Comparison of ENCODE assay signal across 19 cellular contexts in genomic region chr10:68619595-68619994, GRCh38. TPM values are rescaled to one million over a fixed set of nuclear protein-coding genes. Genes with fewer than 3 reads are reported as not detected.
DNase-seq lines count a peak whose midpoint lies in the region; ATAC-seq and TF ChIP-seq lines count a peak whose summit lies in the region.
"Had no signal": no experiment of that assay in that cellular context is flagged by ENCODE, and none has a peak within 500 bp of the region (broad histone marks: within the 10 kb centered on the region; RNA-seq: fewer than 3 reads in every experiment).

No MANE protein-coding gene starts in this region.

- peak overlapping the region; percentile 46 for H3K27ac Mint-ChIP-seq in Caco-2 (ENCODE audit: unreplicated experiment)
- H3K27ac Mint-ChIP-seq: HFFc6 had no signal

- H2AFZ ChIP-seq in IMR-90 (replicated peaks; ENCODE audit: low read length, poor library complexity) = no peak overlapping the region
- H2AFZ ChIP-seq: GM23248 had no signal

- H3K4me3 Mint-ChIP-seq in Caco-2 (ENCODE audit: unreplicated experiment) = no peak overlapping the region
- H3K4me3 Mint-ChIP-seq: CD4-positive, alpha-beta memory T cell; HFFc6 had no signal

- H3K4me3 ChIP-seq in cardiac muscle cell (no peak overlapping the region), Caco-2 (ENCODE audit: low read depth, low read length) (no peak overlapping the region), IMR-90 (ENCODE audit: insufficient read depth, low read depth, low read length) (no peak overlapping the region), aorta (ENCODE audit: low read length in 2 of 2) (no peak overlapping the region)
- H3K4me3 ChIP-seq: GM23248, HAP-1 had no signal

- H3K56ac ChIP-seq in IMR-90 (ENCODE audit: extremely low read depth, insufficient read depth, low read length) = no peak overlapping the region

- H4K5ac ChIP-seq in IMR-90 (ENCODE audit: low read depth, low read length) = no peak overlapping the region

- intact Hi-C loops in left ventricle myocardium superior (cut with micrococcal nuclease) (no loop called here), Caco-2 (cut with micrococcal nuclease; ENCODE audit: unreplicated experiment) (loop anchor here (2.0 kb wide), 1 partner anchor 101 kb away; the partner anchor contains the start of gene CCAR1), IMR-90 (cut with micrococcal nuclease) (no loop called here), aorta (cut with DNase I) (no loop called here)

- no peak overlapping the region for H3K4me2 ChIP-seq in IMR-90 (ENCODE audit: low read depth, low read length)

- no peak overlapping the region for H4K91ac ChIP-seq in IMR-90 (ENCODE audit: insufficient read depth, low read depth, low read length)

- H4K20me1 ChIP-seq in IMR-90 (ENCODE audit: insufficient read depth, low read length) = 0 out of 2 replicates have a peak, but pooled peaks cover 3% of the 10 kb centered on the region

- H3K36me3 Mint-ChIP-seq in Caco-2 (ENCODE audit: insufficient read depth, unreplicated experiment) = peaks cover 18% of the 10 kb centered on the region
- H3K36me3 Mint-ChIP-seq: CD4-positive, alpha-beta memory T cell had no signal

- dilution Hi-C loops in IMR-90 (cut with HindIII; ENCODE audit: low sequenced_read_pairs, unreplicated experiment) = no loop called here

- CTCF ChIA-PET in Caco-2 (lab: Charles Lee) = interaction anchor here (2.0 kb wide), 1 partner anchor 68 kb away, joined by 8 read pairs; no protein-coding TSS in a partner anchor
- CTCF ChIA-PET in IMR-90 (lab: Yijun Ruan, JAX) = interaction anchor here (0.7 kb wide), 1 partner anchor 211 kb away, joined by 3 read pairs; no protein-coding TSS in a partner anchor

- no peaks in the 10 kb centered on the region for H3K9me3 Mint-ChIP-seq in Caco-2 (ENCODE audit: unreplicated experiment)
- H3K9me3 Mint-ChIP-seq: CD4-positive, alpha-beta memory T cell; HFFc6 had no signal

- H2BK5ac ChIP-seq in IMR-90 (ENCODE audit: low read depth, low read length, poor library complexity, severe bottlenecking) = no peak overlapping the region

- H3K9ac ChIP-seq in IMR-90 (ENCODE audit: low read depth, low read length) = no peak overlapping the region
- H3K9ac ChIP-seq: GM23248 had no signal

- no peak overlapping the region for H3K18ac ChIP-seq in IMR-90 (ENCODE audit: low read depth, low read length)

- H2AK9ac ChIP-seq in IMR-90 (replicated peaks; ENCODE audit: low read depth, low read length, poor library complexity) = no peak overlapping the region

- H3K4ac ChIP-seq in IMR-90 (ENCODE audit: low read depth, low read length) = no peak overlapping the region

- H3K4me1 ChIP-seq in cardiac muscle cell (ENCODE audit: low read depth) = peaks cover 20% of the 10 kb centered on the region
- peaks cover 37% of the 10 kb centered on the region for H3K4me1 ChIP-seq in Caco-2
- H3K4me1 ChIP-seq in IMR-90 (ENCODE audit: control insufficient read depth, insufficient read depth, low read length) = peaks cover 2% of the 10 kb centered on the region; the same call in 1 of the 2 replicates
- no peaks in the 10 kb centered on the region for H3K4me1 ChIP-seq in aorta (ENCODE audit: control insufficient read depth in 1 of 2, insufficient read depth in 2 of 2, low read length in 2 of 2)

- TF ChIP-seq POLR2A in IMR-90 (IDR thresholded peaks at IDR 0.05; ENCODE audit: low read depth, low read length) = no peak

- H3K27me3 ChIP-seq in cardiac muscle cell (no peaks in the 10 kb centered on the region), Caco-2 (replicated peaks; ENCODE audit: control insufficient read depth, insufficient read depth, low read length) (no peaks in the 10 kb centered on the region), IMR-90 (ENCODE audit: control insufficient read depth, insufficient read depth, low read length) (no peaks in the 10 kb centered on the region), aorta (ENCODE audit: control insufficient read depth in 1 of 2, insufficient read depth in 2 of 2, low read length in 1 of 2) (no peaks in the 10 kb centered on the region)
- H3K27me3 ChIP-seq: BE2C had no signal

- no peak overlapping the region for H2BK15ac ChIP-seq in IMR-90 (ENCODE audit: low read depth, low read length)

- POLR2A ChIA-PET in Caco-2 (lab: Charles Lee) (interaction anchor here (0.6 kb wide), 1 partner anchor 405 kb away, joined by 4 read pairs; no protein-coding TSS in a partner anchor), IMR-90 (lab: Charles Lee; ENCODE audit: unreplicated experiment) (no interaction called here)

- in situ Hi-C loops in IMR-90 (cut with MboI; ENCODE audit: low sequenced_read_pairs) = no loop called here

- no peak overlapping the region for H3K14ac ChIP-seq in IMR-90 (replicated peaks; ENCODE audit: low read depth, low read length)

- H3K27ac ChIP-seq in cardiac muscle cell (peak overlapping the region; percentile 56), IMR-90 (ENCODE audit: insufficient read depth, low read length) (no peak overlapping the region), aorta (ENCODE audit: low read depth in 1 of 2, low read length in 2 of 2) (no peak overlapping the region)
- H3K27ac ChIP-seq: 22Rv1, GM23248 had no signal

- ATAC-seq in left ventricle myocardium superior = no peak
- no peak for ATAC-seq in IMR-90 (ENCODE audit: low read depth)
- ATAC-seq in aorta (ENCODE audit: low FRiP score) = no peak
- ATAC-seq in HG02973 (IDR thresholded peaks at IDR 0.05; ENCODE audit: unreplicated experiment) = no peak

- BruUV-seq in Caco-2 (replicated peaks; lab: Mats Ljungman, UMichigan) (no TSS peak), IMR-90 (replicated peaks; lab: Mats Ljungman, UMichigan) (no TSS peak)

- H2BK120ac ChIP-seq in IMR-90 (ENCODE audit: low read depth, low read length) = no peak overlapping the region

- H3K9me1 ChIP-seq in IMR-90 (ENCODE audit: insufficient read depth, low read length) = 0 out of 2 replicates have a peak, but pooled peaks cover 3% of the 10 kb centered on the region

- no peak overlapping the region for H2AK5ac ChIP-seq in IMR-90 (ENCODE audit: low read depth, low read length)

- H3K27me3 Mint-ChIP-seq in Caco-2 (ENCODE audit: insufficient read depth, unreplicated experiment) = no peaks in the 10 kb centered on the region
- H3K27me3 Mint-ChIP-seq: CD4-positive, alpha-beta memory T cell had no signal

- H3K9me3 ChIP-seq in cardiac muscle cell (ENCODE audit: low read depth) = no peaks in the 10 kb centered on the region
- H3K9me3 ChIP-seq in Caco-2 = no peaks in the 10 kb centered on the region
- no peaks in the 10 kb centered on the region for H3K9me3 ChIP-seq in IMR-90 (ENCODE audit: control insufficient read depth, insufficient read depth, low read length)
- no peaks in the 10 kb centered on the region for H3K9me3 ChIP-seq in aorta (ENCODE audit: control insufficient read depth, low read length)
- H3K9me3 ChIP-seq: BE2C, HAP-1 had no signal

- no peak overlapping the region for H2BK20ac ChIP-seq in IMR-90 (ENCODE audit: low read depth, low read length)

- TF ChIP-seq CTCF in cardiac muscle cell (IDR thresholded peaks at IDR 0.05; ENCODE audit: low read depth, low read length) (no peak), Caco-2 (IDR thresholded peaks at IDR 0.05; ENCODE audit: insufficient read depth in 1 of 2, low read depth in 1 of 2, low read length in 1 of 2, severe bottlenecking in 1 of 2, unreplicated experiment in 1 of 2) (no peak), IMR-90 (conservative IDR thresholded peaks at IDR 0.05; ENCODE audit: low read depth, low read length) (no peak)

- no peak for TF ChIP-seq RAD21 in IMR-90 (IDR thresholded peaks at IDR 0.05; ENCODE audit: low read length)

- peaks cover 30% of the 10 kb centered on the region for H3K4me1 Mint-ChIP-seq in Caco-2 (ENCODE audit: low read depth, unreplicated experiment)

- no peak overlapping the region for H3K23ac ChIP-seq in IMR-90 (ENCODE audit: low read depth, low read length)

- no peak overlapping the region for H4K8ac ChIP-seq in IMR-90 (ENCODE audit: low read depth in 2 of 2, low read length in 2 of 2)

- no peak for DNase-seq in cardiac muscle cell (ENCODE audit: low read depth in 1 of 2, low spot score in 1 of 2)
- DNase-seq in left ventricle myocardium superior = no peak
- DNase-seq in Caco-2 = no peak
- DNase-seq in IMR-90 = no peak
- no peak for DNase-seq in aorta
- no peak for DNase-seq in T1000 (lab: John Stamatoyannopoulos, UW)
- DNase-seq: ACHN; AML-193; BE2C; C1 segment of cervical spinal cord; CD4-positive, alpha-beta memory T cell; DMS 273 treated with DMSO at 0.1 percent for 48 hours; DMS79 treated with DMSO at 0.1 percent for 48 hours; GF-D8; GM23248; HFFc6 had no signal

- H3K36me3 ChIP-seq in cardiac muscle cell = peaks cover 4% of the 10 kb centered on the region
- peaks cover 1% of the 10 kb centered on the region; the same call in 1 of the 2 replicates for H3K36me3 ChIP-seq in Caco-2 (ENCODE audit: control insufficient read depth, insufficient read depth, low read length)
- H3K36me3 ChIP-seq in IMR-90 (ENCODE audit: control insufficient read depth, insufficient read depth, low read length) = peaks cover 1% of the 10 kb centered on the region
- H3K36me3 ChIP-seq in aorta (ENCODE audit: control insufficient read depth in 1 of 2, insufficient read depth in 2 of 2, low read length in 1 of 2) = no peaks in the 10 kb centered on the region
- H3K36me3 ChIP-seq: BE2C had no signal

- no CpG with 5 or more reads among the region's 3 CpGs for WGBS in IMR-90 (ENCODE audit: extremely low coverage in 2 of 2, insufficient read length in 1 of 2), 2 experiments
- 97 to 98% methylated on average over 3 of the region's 3 CpGs for WGBS in aorta, 2 donors

- H3K79me1 ChIP-seq in IMR-90 (ENCODE audit: low read depth in 1 of 2, low read length in 2 of 2) = peaks cover 9 to 28% of the 10 kb centered on the region in 2 experiments

TF ChIP-seq in IMR-90, 13 proteins besides CTCF, POLR2A, EP300 and RAD21:
- TF ChIP-seq ELK1 (IDR thresholded peaks at IDR 0.05; ENCODE audit: borderline replicate concordance, low read depth, low read length) (no peak), CEBPB (IDR thresholded peaks at IDR 0.05; ENCODE audit: low read depth, low read length) (peak; percentile 65)

RNA-seq across cellular contexts. Expression of gene TET1, which starts 59.5 kb away (rescaled TPM):
- total RNA-seq in cardiac muscle cell (21.0 and 34.8 TPM in 2 replicates), left ventricle myocardium superior (3.6 TPM), Caco-2 (2022) (18.6 and 19.1 TPM in 2 replicates), IMR-90 (2012; rRNA removed) (4.3 and 5.6 TPM in 2 replicates), aorta (1 to 10 TPM; 2.2 to 3.6 TPM)
- polyA plus RNA-seq in cardiac muscle cell (10.9 and 14.4 TPM in 2 replicates), IMR-90 (2012; rRNA removed) (0.76 and 1.0 TPM in 2 replicates), aorta (under 1 TPM; 0.18 to 0.25 TPM)
- polyA plus RNA-seq in IMR-90 (2012; cell fraction: cytosol; rRNA removed) = 0.21 and 0.35 TPM in 2 replicates
- polyA plus RNA-seq in IMR-90 (2012; cell fraction: nucleus; rRNA removed; ENCODE audit: low replicate concordance) = 0.59 and 1.8 TPM in 2 replicates
